In the genomic region with DNA sequence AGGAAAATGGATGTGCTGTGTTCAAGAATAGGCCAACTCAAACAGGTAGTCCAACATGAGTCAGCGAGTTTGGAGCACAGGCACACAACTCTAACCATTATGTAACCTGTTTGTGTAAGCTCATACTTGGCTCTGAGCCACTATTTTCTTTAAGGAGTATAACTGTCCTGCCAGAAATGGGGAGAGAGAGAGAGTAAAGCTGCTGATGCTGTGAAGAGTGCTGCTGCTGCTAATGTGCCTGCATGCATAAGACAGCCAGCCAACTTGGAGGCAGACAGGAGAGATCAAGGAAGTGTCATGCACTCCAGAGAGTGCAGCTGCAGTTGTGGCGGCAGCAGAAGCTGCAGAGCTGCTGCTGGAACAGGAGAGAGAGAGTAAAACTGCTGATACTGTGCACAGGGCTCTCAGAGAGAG, we compare ENCODE assay signal across 1 cellular context.
A peak's percentile ranks its signal among the peaks of the same experiment; 100 is the strongest.
TF ChIP-seq lines count a peak whose summit lies in the region.

No MANE protein-coding gene starts in this region.

TF ChIP-seq in GM12878, 131 proteins besides CTCF, POLR2A, EP300 and RAD21:
- TF ChIP-seq EED (IDR thresholded peaks at IDR 0.05; ENCODE audit: low read depth): peak; percentile 13; the same call in 1 of the 2 replicates
- no peak for TF ChIP-seq CREB1 (IDR thresholded peaks at IDR 0.05; ENCODE audit: low read depth)
- peak; percentile 67 for TF ChIP-seq JUNB (IDR thresholded peaks at IDR 0.05)
- TF ChIP-seq MXI1 (IDR thresholded peaks at IDR 0.05; ENCODE audit: low read depth, low read length): no peak
- TF ChIP-seq NRF1 (conservative IDR thresholded peaks at IDR 0.05; ENCODE audit: low read depth, low read length): no peak
- no peak for TF ChIP-seq FOS (IDR thresholded peaks at IDR 0.05; ENCODE audit: borderline replicate concordance, extremely low read depth, insufficient read length)
- TF ChIP-seq ETV6 (conservative IDR thresholded peaks at IDR 0.05 in 1 of 2, IDR thresholded peaks at IDR 0.05 in 1 of 2; ENCODE audit: borderline replicate concordance in 1 of 2, low read depth in 1 of 2): no peak
- TF ChIP-seq RELA (IDR thresholded peaks at IDR 0.05; ENCODE audit: borderline replicate concordance, partially characterized antibody): no peak
- TF ChIP-seq HDGF (IDR thresholded peaks at IDR 0.05): no peak
- no peak for TF ChIP-seq STAT1 (conservative IDR thresholded peaks at IDR 0.05)
- TF ChIP-seq ATF7 (IDR thresholded peaks at IDR 0.05; ENCODE audit: low read depth): no peak
- no peak for TF ChIP-seq PML (IDR thresholded peaks at IDR 0.05; ENCODE audit: low read length)
- no peak for TF ChIP-seq STAT3 (IDR thresholded peaks at IDR 0.05; ENCODE audit: low read depth, low read length)
- TF ChIP-seq ZBTB11 (CRISPR knock-in tag; IDR thresholded peaks at IDR 0.05): no peak
- no peak for TF ChIP-seq CBX3 (IDR thresholded peaks at IDR 0.05; ENCODE audit: borderline replicate concordance, low read depth)
- no peak for TF ChIP-seq GABPA (IDR thresholded peaks at IDR 0.05; ENCODE audit: low read depth)
- no peak for TF ChIP-seq NFXL1 (IDR thresholded peaks at IDR 0.05; ENCODE audit: borderline replicate concordance)
- no peak for TF ChIP-seq BMI1 (IDR thresholded peaks at IDR 0.05; ENCODE audit: borderline replicate concordance)
- TF ChIP-seq TCF7 (IDR thresholded peaks at IDR 0.05; ENCODE audit: borderline replicate concordance): no peak
- TF ChIP-seq ZBED1 (IDR thresholded peaks at IDR 0.05; ENCODE audit: borderline replicate concordance): no peak
- TF ChIP-seq NR2C2 (IDR thresholded peaks at IDR 0.05; ENCODE audit: borderline replicate concordance, control insufficient read depth, insufficient read length, low read depth): no peak
- 0 out of 4 replicates have a peak, but pooled peaks of 1 of the 2 experiments have one; percentile 15 for TF ChIP-seq SRF (IDR thresholded peaks at IDR 0.05; ENCODE audit: low read depth in 2 of 2, low read length in 2 of 2)
- TF ChIP-seq HDAC2 (IDR thresholded peaks at IDR 0.05): no peak
